In the genomic region with DNA sequence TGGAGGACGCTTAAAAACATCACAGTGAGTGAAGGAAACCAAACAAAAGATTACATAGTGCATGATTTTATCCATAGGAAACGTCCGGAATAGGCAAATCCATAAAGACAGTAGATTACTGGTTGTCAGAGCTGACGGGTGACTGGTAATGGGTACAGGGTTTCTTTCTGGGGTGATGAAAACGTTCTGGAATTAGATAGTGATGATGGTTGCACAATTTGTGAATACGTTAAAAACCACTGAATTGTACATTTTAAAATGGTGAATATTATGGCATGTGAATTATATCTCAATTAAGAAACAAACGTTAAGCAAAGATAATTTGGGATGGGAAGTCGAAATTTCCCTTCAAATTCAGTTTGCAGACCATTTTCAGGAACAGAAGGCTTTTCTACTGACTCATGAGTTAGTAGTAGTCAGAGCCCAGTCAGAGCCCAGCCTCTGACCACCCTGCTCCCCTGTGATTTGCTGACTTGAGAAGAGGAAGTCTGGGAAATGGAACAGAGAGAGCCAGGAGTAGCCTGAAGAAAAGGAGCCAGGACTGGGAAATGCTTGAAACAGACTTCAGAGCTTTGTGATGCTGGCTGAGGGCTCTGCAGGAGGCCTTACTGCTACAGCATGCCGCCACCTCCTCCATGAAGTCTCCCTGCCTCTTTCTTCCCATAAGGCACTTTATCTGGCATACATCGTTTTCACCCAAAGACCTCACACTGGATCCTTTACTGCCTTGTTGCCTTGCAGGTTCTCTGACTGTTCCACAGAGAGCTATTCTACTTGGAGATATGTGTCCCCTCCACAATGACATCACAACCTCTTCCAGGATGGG, we compare ENCODE assay signal across 11 cellular contexts. TPM values are rescaled to one million over a fixed set of nuclear protein-coding genes. Genes with fewer than 3 reads are reported as not detected.
A peak's percentile ranks its signal among the peaks of the same experiment; 100 is the strongest.
DNase-seq lines count a peak whose midpoint lies in the region; ATAC-seq and TF ChIP-seq lines count a peak whose summit lies in the region.
"Had no signal": no experiment of that assay in that cellular context is flagged by ENCODE, and none has a peak within 500 bp of the region (broad histone marks: within the 10 kb centered on the region; RNA-seq: fewer than 3 reads in every experiment).

No MANE protein-coding gene starts in this region.

- TF ChIP-seq CTCF in right atrium auricular region (IDR thresholded peaks at IDR 0.05): no peak
- no peak for TF ChIP-seq CTCF in upper lobe of right lung (IDR thresholded peaks at IDR 0.05)
- TF ChIP-seq CTCF in coronary artery (IDR thresholded peaks at IDR 0.05): no peak

- peak; percentile 70 for ATAC-seq in upper lobe of right lung
- ATAC-seq in HG03442 (IDR thresholded peaks at IDR 0.05; ENCODE audit: unreplicated experiment): no peak

- H3K36me3 ChIP-seq in right atrium auricular region: no peaks in the 10 kb centered on the region
- H3K36me3 ChIP-seq in upper lobe of right lung: no peaks in the 10 kb centered on the region
- H3K36me3 ChIP-seq: BLaER1 had no signal

- H3K4me3 ChIP-seq in right atrium auricular region (no peak overlapping the region), upper lobe of right lung (no peak overlapping the region), coronary artery (no peak overlapping the region)
- H3K4me3 ChIP-seq: BLaER1 had no signal

- H3K27me3 ChIP-seq in right atrium auricular region: no peaks in the 10 kb centered on the region
- no peaks in the 10 kb centered on the region for H3K27me3 ChIP-seq in upper lobe of right lung
- H3K27me3 ChIP-seq: BLaER1 had no signal

- intact Hi-C loops in upper lobe of right lung (cut with DNase I): no loop called here

- H3K27ac ChIP-seq in right atrium auricular region (no peak overlapping the region), upper lobe of right lung (no peak overlapping the region), coronary artery (no peak overlapping the region)
- H3K27ac ChIP-seq: BLaER1 had no signal

- H3K4me1 ChIP-seq in right atrium auricular region (no peaks in the 10 kb centered on the region), upper lobe of right lung (no peaks in the 10 kb centered on the region)
- H3K4me1 ChIP-seq: BLaER1 had no signal

- H3K9me3 ChIP-seq in right atrium auricular region: no peaks in the 10 kb centered on the region
- H3K9me3 ChIP-seq in upper lobe of right lung: no peaks in the 10 kb centered on the region
- H3K9me3 ChIP-seq: BLaER1 had no signal

- DNase-seq in SIG-M5 treated with dmso at 0.1 percent for 504 hours (lab: John Stamatoyannopoulos, UW; ENCODE audit: unreplicated experiment): peak; percentile 32
- DNase-seq in SIG-M5 (lab: John Stamatoyannopoulos, UW): no peak
- peak; percentile 18 for DNase-seq in T1000 (lab: John Stamatoyannopoulos, UW)
- DNase-seq in right atrium auricular region (ENCODE audit: low spot score): peak; percentile 82
- no peak for DNase-seq in upper lobe of right lung
- DNase-seq in GDM1 (lab: John Stamatoyannopoulos, UW): no peak
- no peak for DNase-seq in coronary artery (ENCODE audit: low spot score)
- DNase-seq: NCI-H146, SHP77 treated with DMSO at 0.1 percent for 48 hours had no signal

RNA-seq across cellular contexts. Expression of a gene that starts 46.4 kb away (rescaled TPM):
- total RNA-seq in right atrium auricular region: 100 to 1,000 TPM; 247 to 288 TPM
- 362 TPM for total RNA-seq in upper lobe of right lung

Comparison
In these comparisons a context has a peak if more than half of its experiments do, and no peak if none do; other contexts are left out.
1. DNase-seq: peak in SIG-M5 treated with dmso at 0.1 percent for 504 hours (single experiment), T1000 (single experiment) and right atrium auricular region (single experiment); none in SIG-M5 (single experiment), upper lobe of right lung (single experiment), GDM1 (single experiment) and coronary artery (single experiment).